ENCODE assay signal across 1 cellular context in the genomic region with DNA sequence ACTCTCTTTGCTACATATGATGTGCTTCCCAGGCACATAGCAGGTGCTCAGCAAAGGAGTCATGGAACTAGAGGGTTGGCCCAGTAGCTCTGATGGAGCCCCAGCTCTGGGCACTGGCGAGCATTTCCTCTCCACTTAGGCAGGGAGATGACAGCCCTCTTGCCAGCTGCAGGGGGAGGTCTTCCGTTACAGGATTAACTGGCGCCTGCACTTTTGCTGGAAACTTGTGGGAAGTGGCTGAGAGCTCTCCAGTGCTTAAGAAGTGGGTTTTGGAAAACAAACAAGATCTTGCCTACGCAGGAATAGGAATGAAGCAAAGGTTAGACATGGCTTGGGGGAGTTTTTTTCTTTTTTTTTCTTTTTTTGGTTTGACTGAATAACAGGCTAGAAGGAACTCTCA.
TF ChIP-seq lines count a peak whose summit lies in the region.

No MANE protein-coding gene starts in this region.

TF ChIP-seq in endothelial cell of umbilical vein, 7 proteins besides CTCF, POLR2A, EP300 and RAD21:
- TF ChIP-seq, protein P1, sequence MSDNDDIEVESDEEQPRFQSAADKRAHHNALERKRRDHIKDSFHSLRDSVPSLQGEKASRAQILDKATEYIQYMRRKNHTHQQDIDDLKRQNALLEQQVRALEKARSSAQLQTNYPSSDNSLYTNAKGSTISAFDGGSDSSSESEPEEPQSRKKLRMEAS (IDR thresholded peaks at IDR 0.05; ENCODE audit: insufficient read depth, insufficient read length): no peak
- TF ChIP-seq POLR2AphosphoS5 (IDR thresholded peaks at IDR 0.05; ENCODE audit: insufficient read depth, low read depth, low read length): peak; percentile 21
